In genomic region chr22:32992821-32993220, GRCh38 we compare ENCODE assay signal across 18 cellular contexts.
"Had no signal": no experiment of that assay in that cellular context is flagged by ENCODE, and none has a peak within 500 bp of the region (broad histone marks: within the 10 kb centered on the region; RNA-seq: fewer than 3 reads in every experiment).

No MANE protein-coding gene starts in this region.

- H3K4me1 Mint-ChIP-seq: natural killer cell; stimulated activated naive B cell treated with anti-CD40 and anti-IgM and Interleukin-4, amounts not matched to agents 10 μg/mL and 1 μg/mL and 100 μg/mL, for 72 hours; stimulated activated naive CD8-positive, alpha-beta T cell treated with anti-CD3 and anti-CD28 coated beads, Interleukin-15, amount 100 ng/mL, for 72 hours had no signal

- H3K27me3 ChIP-seq: esophagus squamous epithelium, hepatocyte, neutrophil, transverse colon, vagina had no signal

- H3K4me3 Mint-ChIP-seq: effector memory CD8-positive, alpha-beta T cell; natural killer cell; stimulated activated naive B cell treated with anti-CD40 and anti-IgM and Interleukin-4, amounts not matched to agents 10 μg/mL and 1 μg/mL and 100 μg/mL, for 72 hours; stimulated activated naive CD8-positive, alpha-beta T cell treated with anti-CD3 and anti-CD28 coated beads, Interleukin-15, amount 100 ng/mL, for 72 hours had no signal

- H3K9me3 ChIP-seq: esophagus squamous epithelium, neutrophil, thoracic aorta, transverse colon, vagina had no signal

- H3K4me3 ChIP-seq: esophagus squamous epithelium, hepatocyte, thoracic aorta, transverse colon, vagina had no signal

- H3K27ac ChIP-seq: hepatocyte, neutrophil, thoracic aorta, transverse colon had no signal

- H3K27ac Mint-ChIP-seq: effector memory CD8-positive, alpha-beta T cell; natural killer cell; stimulated activated naive B cell treated with anti-CD40 and anti-IgM and Interleukin-4, amounts not matched to agents 10 μg/mL and 1 μg/mL and 100 μg/mL, for 72 hours had no signal

- H3K36me3 Mint-ChIP-seq: natural killer cell; stimulated activated naive B cell treated with anti-CD40 and anti-IgM and Interleukin-4, amounts not matched to agents 10 μg/mL and 1 μg/mL and 100 μg/mL, for 72 hours had no signal

- H3K4me1 ChIP-seq: transverse colon had no signal

- DNase-seq: effector memory CD8-positive, alpha-beta T cell; esophagus squamous epithelium; foreskin fibroblast; head of caudate nucleus; left colon; mammary epithelial cell; natural killer cell; posterior cingulate gyrus; stimulated activated CD4-positive, alpha-beta T cell treated with anti-CD3 and anti-CD28 coated beads, Interleukin-2, amount 100 ng/mL, for 24 hours; stimulated activated CD4-positive, alpha-beta T cell treated with anti-CD3 and anti-CD28 coated beads, Interleukin-4, amount 100 ng/mL, for 4 hours; stimulated activated naive B cell treated with anti-CD40 and anti-IgM and Interleukin-4, amounts not matched to agents 10 μg/mL and 1 μg/mL and 100 μg/mL, for 72 hours; stimulated activated naive CD8-positive, alpha-beta T cell treated with anti-CD3 and anti-CD28 coated beads, Interleukin-15, amount 100 ng/mL, for 72 hours; transverse colon had no signal

- ATAC-seq: effector memory CD8-positive, alpha-beta T cell; left colon; natural killer cell; sciatic nerve; stimulated activated naive B cell treated with anti-CD40 and anti-IgM and Interleukin-4, amounts not matched to agents 10 μg/mL and 1 μg/mL and 100 μg/mL, for 72 hours; stimulated activated naive CD8-positive, alpha-beta T cell treated with anti-CD3 and anti-CD28 coated beads, Interleukin-15, amount 100 ng/mL, for 72 hours had no signal

- H3K4me2 ChIP-seq: hepatocyte had no signal

- H3K9me3 Mint-ChIP-seq: effector memory CD8-positive, alpha-beta T cell; natural killer cell; stimulated activated naive CD8-positive, alpha-beta T cell treated with anti-CD3 and anti-CD28 coated beads, Interleukin-15, amount 100 ng/mL, for 72 hours had no signal

- H3K79me2 ChIP-seq: hepatocyte had no signal

- H3K36me3 ChIP-seq: esophagus squamous epithelium, neutrophil, thoracic aorta, transverse colon, vagina had no signal

- H3K27me3 Mint-ChIP-seq: stimulated activated naive CD8-positive, alpha-beta T cell treated with anti-CD3 and anti-CD28 coated beads, Interleukin-15, amount 100 ng/mL, for 72 hours had no signal

- H2AFZ ChIP-seq: hepatocyte had no signal
